In genomic region chr3:66421144-66421543, GRCh38 we compare ENCODE assay signal across 6 cellular contexts.
DNase-seq lines count a peak whose midpoint lies in the region; ATAC-seq, FAIRE-seq and TF ChIP-seq lines count a peak whose summit lies in the region.
"Not testable (repeated sequence)": the region's sequence is repeated elsewhere in the genome, so short reads cannot be mapped to it uniquely, and the experiment has no call there.

No MANE protein-coding gene starts in this region.

- not testable (repeated sequence) for ATAC-seq in activated T-helper 17 cell treated with anti-CD3 and anti-CD28 coated beads, Interleukin-2, amount 50 U/mL, for 72 hours (replicated peaks); HepG2
- ATAC-seq in right lobe of liver, result peak in 3 of 4 donors; percentile 31 to 48 (median 43)

- CTCF ChIA-PET in HepG2 (lab: Yijun Ruan, JAX; ENCODE audit: low intra/inter-chr PET ratio, low total read pairs), result not testable (repeated sequence)

- peaks cover 42% of the 10 kb centered on the region for H3K4me1 ChIP-seq in BLaER1
- peaks cover 15% of the 10 kb centered on the region for H3K4me1 ChIP-seq in endodermal cell (ENCODE audit: control insufficient read depth, insufficient read depth, low read length)
- peaks cover 13% of the 10 kb centered on the region for H3K4me1 ChIP-seq in HepG2 (ENCODE audit: insufficient read depth, low read length)
- peaks cover 0 to 17% (median 0%) of the 10 kb centered on the region in 4 donors for H3K4me1 ChIP-seq in right lobe of liver
- H3K4me1 ChIP-seq in sigmoid colon, result peaks cover 0 to 88% (median 85%) of the 10 kb centered on the region in 4 donors

- BruUV-seq in HepG2 (replicated peaks; lab: Mats Ljungman, UMichigan), result not testable (repeated sequence)

- H4K20me1 ChIP-seq in BLaER1, result peaks cover 61% of the 10 kb centered on the region
- H4K20me1 ChIP-seq in HepG2 (ENCODE audit: insufficient read depth, low read length), result not testable (repeated sequence)

- H3K4me3 ChIP-seq in BLaER1 (peak overlapping the region; percentile 39), endodermal cell (ENCODE audit: low read length) (peak overlapping the region; percentile 50)
- not testable (repeated sequence) for H3K4me3 ChIP-seq in HepG2 (replicated peaks in 1 of 3; ENCODE audit: insufficient read depth in 1 of 3, low read depth in 2 of 3, low read length in 3 of 3); right lobe of liver; sigmoid colon

- H3K4me3 Mint-ChIP-seq in activated T-helper 17 cell treated with anti-CD3 and anti-CD28 coated beads, Interleukin-2, amount 50 U/mL, for 72 hours; endodermal cell: not testable (repeated sequence)

- DNase-seq in endodermal cell; HepG2 (ENCODE audit: low spot score); right lobe of liver; sigmoid colon: not testable (repeated sequence)

- not testable (repeated sequence) for TF ChIP-seq POLR2A in HepG2 (IDR thresholded peaks at IDR 0.05; ENCODE audit: insufficient read depth in 1 of 2, low read depth in 2 of 2, low read length in 2 of 2); right lobe of liver (IDR thresholded peaks at IDR 0.05); sigmoid colon (IDR thresholded peaks at IDR 0.05)

- H3K9ac ChIP-seq in BLaER1; endodermal cell (ENCODE audit: extremely low read depth, low read length, poor library complexity, severe bottlenecking); HepG2 (ENCODE audit: insufficient read depth, low read depth, low read length): not testable (repeated sequence)

- POLR2A ChIA-PET in HepG2 (lab: Yijun Ruan, JAX), result interaction anchor here (0.8 kb wide), 1 partner anchor 60 kb away, joined by 3 read pairs; no protein-coding TSS in a partner anchor

- H3K36me3 Mint-ChIP-seq in activated T-helper 17 cell treated with anti-CD3 and anti-CD28 coated beads, Interleukin-2, amount 50 U/mL, for 72 hours (ENCODE audit: low read depth), result peaks cover 84% of the 10 kb centered on the region
- peaks cover 61% of the 10 kb centered on the region for H3K36me3 Mint-ChIP-seq in endodermal cell (ENCODE audit: low read depth)

- H3K27ac ChIP-seq in BLaER1; endodermal cell (ENCODE audit: low read depth, low read length); HepG2 (ENCODE audit: extremely low read length, insufficient read depth, low read length): not testable (repeated sequence)
- H3K27ac ChIP-seq in right lobe of liver (peak overlapping the region in 2 of 3 donors; percentile 31 to 57), sigmoid colon (peak overlapping the region in 3 of 4 donors; percentile 82 to 95 (median 89))

- peak overlapping the region; percentile 83 for H3K27ac Mint-ChIP-seq in activated T-helper 17 cell treated with anti-CD3 and anti-CD28 coated beads, Interleukin-2, amount 50 U/mL, for 72 hours
- H3K27ac Mint-ChIP-seq in endodermal cell, result not testable (repeated sequence)

- peaks cover 43% of the 10 kb centered on the region for H3K4me1 Mint-ChIP-seq in activated T-helper 17 cell treated with anti-CD3 and anti-CD28 coated beads, Interleukin-2, amount 50 U/mL, for 72 hours
- H3K4me1 Mint-ChIP-seq in endodermal cell, result peaks cover 31% of the 10 kb centered on the region

- H3K36me3 ChIP-seq in BLaER1 (peaks cover 98% of the 10 kb centered on the region), endodermal cell (ENCODE audit: control insufficient read depth, insufficient read depth, low read length) (peaks cover 54% of the 10 kb centered on the region)
- H3K36me3 ChIP-seq in HepG2 (replicated peaks in 1 of 2; ENCODE audit: control insufficient read depth in 1 of 2, insufficient read depth in 2 of 2, low read length in 2 of 2); right lobe of liver; sigmoid colon: not testable (repeated sequence)

- FAIRE-seq in HepG2 (lab: Jason Lieb, UNC), result not testable (repeated sequence)

- peaks cover 69% of the 10 kb centered on the region for H3K9me3 ChIP-seq in BLaER1
- H3K9me3 ChIP-seq in endodermal cell (ENCODE audit: control insufficient read depth, low read length), result peaks cover 63% of the 10 kb centered on the region
- peaks cover 19% of the 10 kb centered on the region for H3K9me3 ChIP-seq in HepG2 (ENCODE audit: low read length)
- H3K9me3 ChIP-seq in right lobe of liver, sigmoid colon: not testable (repeated sequence)

- not testable (repeated sequence) for H3K4me2 ChIP-seq in BLaER1; HepG2 (ENCODE audit: low read depth, low read length)

- 97 to 100% methylated on average over 1 to 3 of the region's 3 CpGs for WGBS in endodermal cell (ENCODE audit: insufficient coverage in 1 of 2, insufficient read length in 1 of 2), 2 experiments
- WGBS in HepG2 (ENCODE audit: low lambda C conversion rate), result 86% methylated on average over 1 of the region's 3 CpGs
- 80% methylated on average over 3 of the region's 3 CpGs for WGBS in right lobe of liver (ENCODE audit: insufficient coverage, low coverage, low lambda C conversion rate, missing lambda C conversion rate)
- 96 to 97% methylated on average over 3 of the region's 3 CpGs for WGBS in sigmoid colon, 2 donors

- not testable (repeated sequence) for H3K9me3 Mint-ChIP-seq in activated T-helper 17 cell treated with anti-CD3 and anti-CD28 coated beads, Interleukin-2, amount 50 U/mL, for 72 hours
- H3K9me3 Mint-ChIP-seq in endodermal cell, result peaks cover 52% of the 10 kb centered on the region

- in situ Hi-C loops in HepG2 (cut with HindIII; ENCODE audit: extremely low pct_ligation_motif_present, low pct_unique_long_range_greater_than_20kb), result not testable (repeated sequence)

- intact Hi-C loops in HepG2 (cut with micrococcal nuclease; ENCODE audit: unreplicated experiment); right lobe of liver (cut with DNase I); sigmoid colon (cut with DNase I): not testable (repeated sequence)

- not testable (repeated sequence) for H3K27me3 Mint-ChIP-seq in activated T-helper 17 cell treated with anti-CD3 and anti-CD28 coated beads, Interleukin-2, amount 50 U/mL, for 72 hours; endodermal cell (ENCODE audit: insufficient read depth)

- TF ChIP-seq EP300 in HepG2 (IDR thresholded peaks at IDR 0.05; ENCODE audit: low read depth in 2 of 2, low read length in 2 of 2); HepG2 (CRISPR knock-in tag; IDR thresholded peaks at IDR 0.05; ENCODE audit: borderline replicate concordance); sigmoid colon (IDR thresholded peaks at IDR 0.05): not testable (repeated sequence)

- not testable (repeated sequence) for TF ChIP-seq RAD21 in HepG2 (CRISPR knock-in tag; IDR thresholded peaks at IDR 0.05)

- H3K79me2 ChIP-seq in HepG2 (ENCODE audit: insufficient read depth, low read length), result peaks cover 16% of the 10 kb centered on the region

- H3K27me3 ChIP-seq in BLaER1; endodermal cell (ENCODE audit: control insufficient read depth, insufficient read depth, low read length, poor library complexity, severe bottlenecking); HepG2 (ENCODE audit: control insufficient read depth in 1 of 2, insufficient read depth in 2 of 2, low read length in 2 of 2); right lobe of liver; sigmoid colon: not testable (repeated sequence)

- TF ChIP-seq CTCF in endodermal cell (conservative IDR thresholded peaks at IDR 0.05); HepG2 (CRISPR knock-in tag; IDR thresholded peaks at IDR 0.05); right lobe of liver (IDR thresholded peaks at IDR 0.05); sigmoid colon (IDR thresholded peaks at IDR 0.05): not testable (repeated sequence)

- H2AFZ ChIP-seq in HepG2 (ENCODE audit: low read length), result not testable (repeated sequence)

TF ChIP-seq in HepG2, 621 proteins besides CTCF, POLR2A, EP300 and RAD21:
- 0 out of 2 replicates have a peak, but pooled peaks have one; percentile 17 for TF ChIP-seq ZNF652 (CRISPR knock-in tag; IDR thresholded peaks at IDR 0.05; ENCODE audit: borderline replicate concordance, low read depth)
